In the genomic region with DNA sequence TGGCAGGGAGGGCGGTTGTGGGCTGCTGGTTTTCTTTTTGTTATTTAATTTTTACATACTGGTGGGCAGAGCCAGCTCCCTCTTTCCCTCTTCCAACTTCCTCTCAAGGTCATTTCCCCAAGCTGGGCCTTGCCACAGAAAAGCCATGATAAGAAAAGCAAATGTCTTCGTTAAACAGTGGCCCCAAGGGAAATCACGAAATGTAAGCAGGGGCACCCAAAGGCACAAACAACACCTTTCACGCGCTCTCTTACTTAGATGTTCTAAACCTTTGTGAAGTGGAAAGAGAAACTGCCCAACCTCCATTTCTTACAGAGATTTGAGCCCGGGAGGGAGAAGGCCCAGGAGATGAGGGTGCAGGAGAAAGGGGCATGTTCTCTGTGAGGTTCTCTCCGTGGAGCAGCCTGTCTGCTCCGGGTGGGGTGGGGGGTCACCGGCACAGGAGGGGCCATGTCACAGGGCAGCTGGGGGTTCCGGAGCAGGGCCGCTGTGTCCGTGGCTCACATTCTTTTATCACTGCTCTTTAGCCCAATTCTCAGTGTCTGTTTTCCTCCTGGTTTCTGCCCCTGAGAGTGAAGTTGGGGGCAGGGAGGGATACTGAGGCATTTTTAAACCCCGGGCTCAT, we compare ENCODE assay signal across 1 cellular context.
TF ChIP-seq lines count a peak whose summit lies in the region.

No MANE protein-coding gene starts in this region.

TF ChIP-seq in HepG2, 621 proteins besides CTCF, POLR2A, EP300 and RAD21 (continued from another document):
- no peak for TF ChIP-seq TSC22D2 (CRISPR knock-in tag; IDR thresholded peaks at IDR 0.05; ENCODE audit: borderline replicate concordance)
- TF ChIP-seq AGO2 (optimal IDR thresholded peaks at IDR 0.05; ENCODE audit: low read depth, low read length): no peak
- TF ChIP-seq, protein P1, sequence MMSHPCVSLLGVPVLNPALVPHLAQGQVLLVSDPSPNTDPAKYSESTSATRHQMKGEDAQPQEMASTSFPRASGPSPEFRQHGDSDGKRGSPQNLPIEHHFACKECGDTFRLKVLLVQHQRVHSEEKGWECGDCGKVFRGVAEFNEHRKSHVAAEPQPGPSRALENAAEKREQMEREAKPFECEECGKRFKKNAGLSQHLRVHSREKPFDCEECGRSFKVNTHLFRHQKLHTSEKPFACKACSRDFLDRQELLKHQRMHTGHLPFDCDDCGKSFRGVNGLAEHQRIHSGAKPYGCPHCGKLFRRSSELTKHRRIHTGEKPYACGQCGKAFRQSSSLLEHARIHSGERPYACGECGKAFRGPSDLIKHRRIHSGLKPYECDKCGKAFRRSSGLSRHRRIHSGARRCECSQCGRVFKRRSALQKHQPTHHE (CRISPR knock-in tag; IDR thresholded peaks at IDR 0.05; ENCODE audit: borderline replicate concordance): no peak
- no peak for TF ChIP-seq NFE2L1 (CRISPR knock-in tag; IDR thresholded peaks at IDR 0.05; ENCODE audit: borderline replicate concordance)
- no peak for TF ChIP-seq RAD51 (IDR thresholded peaks at IDR 0.05; ENCODE audit: borderline replicate concordance)
- TF ChIP-seq MTF1 (CRISPR knock-in tag; IDR thresholded peaks at IDR 0.05): no peak
- no peak for TF ChIP-seq FOXP1 (IDR thresholded peaks at IDR 0.05)
- peak; percentile 57 for TF ChIP-seq FOXP1 (CRISPR knock-in tag; IDR thresholded peaks at IDR 0.05)
- TF ChIP-seq, protein P2, sequence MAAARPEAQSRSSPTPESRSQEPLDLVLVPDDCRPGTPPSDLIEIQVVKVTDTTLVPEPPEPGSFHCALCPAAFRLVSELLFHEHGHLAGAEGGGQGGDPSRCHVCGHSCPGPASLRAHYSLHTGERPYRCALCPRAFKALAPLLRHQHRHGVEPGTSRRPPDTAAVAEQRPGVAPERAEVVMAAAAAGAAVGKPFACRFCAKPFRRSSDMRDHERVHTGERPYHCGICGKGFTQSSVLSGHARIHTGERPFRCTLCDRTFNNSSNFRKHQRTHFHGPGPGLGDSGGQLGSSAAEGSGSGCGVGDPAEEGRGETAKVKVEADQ (CRISPR knock-in tag; IDR thresholded peaks at IDR 0.05; ENCODE audit: borderline replicate concordance): no peak
- no peak for TF ChIP-seq ZNF776 (CRISPR knock-in tag; IDR thresholded peaks at IDR 0.05)
- no peak for TF ChIP-seq ZKSCAN8 (CRISPR knock-in tag; IDR thresholded peaks at IDR 0.05; ENCODE audit: borderline replicate concordance)
- TF ChIP-seq MAFF (IDR thresholded peaks at IDR 0.05; ENCODE audit: low read depth, low read length): no peak
- TF ChIP-seq NFIC (IDR thresholded peaks at IDR 0.05; ENCODE audit: low read length): 0 out of 2 replicates have a peak, but pooled peaks have one; percentile 13
- TF ChIP-seq STAG1 (CRISPR knock-in tag; IDR thresholded peaks at IDR 0.05): no peak
- TF ChIP-seq FOXK1 (CRISPR knock-in tag; IDR thresholded peaks at IDR 0.05; ENCODE audit: borderline replicate concordance, low read depth): no peak
- no peak for TF ChIP-seq RARG (CRISPR knock-in tag; IDR thresholded peaks at IDR 0.05; ENCODE audit: low read depth)
- TF ChIP-seq KLF11 (CRISPR knock-in tag; IDR thresholded peaks at IDR 0.05): no peak
- TF ChIP-seq NONO (IDR thresholded peaks at IDR 0.05): no peak
- no peak for TF ChIP-seq NONO (CRISPR knock-in tag; conservative IDR thresholded peaks at IDR 0.05)
- TF ChIP-seq ZNF782 (CRISPR knock-in tag; IDR thresholded peaks at IDR 0.05; ENCODE audit: borderline replicate concordance): no peak
- TF ChIP-seq, protein P3, sequence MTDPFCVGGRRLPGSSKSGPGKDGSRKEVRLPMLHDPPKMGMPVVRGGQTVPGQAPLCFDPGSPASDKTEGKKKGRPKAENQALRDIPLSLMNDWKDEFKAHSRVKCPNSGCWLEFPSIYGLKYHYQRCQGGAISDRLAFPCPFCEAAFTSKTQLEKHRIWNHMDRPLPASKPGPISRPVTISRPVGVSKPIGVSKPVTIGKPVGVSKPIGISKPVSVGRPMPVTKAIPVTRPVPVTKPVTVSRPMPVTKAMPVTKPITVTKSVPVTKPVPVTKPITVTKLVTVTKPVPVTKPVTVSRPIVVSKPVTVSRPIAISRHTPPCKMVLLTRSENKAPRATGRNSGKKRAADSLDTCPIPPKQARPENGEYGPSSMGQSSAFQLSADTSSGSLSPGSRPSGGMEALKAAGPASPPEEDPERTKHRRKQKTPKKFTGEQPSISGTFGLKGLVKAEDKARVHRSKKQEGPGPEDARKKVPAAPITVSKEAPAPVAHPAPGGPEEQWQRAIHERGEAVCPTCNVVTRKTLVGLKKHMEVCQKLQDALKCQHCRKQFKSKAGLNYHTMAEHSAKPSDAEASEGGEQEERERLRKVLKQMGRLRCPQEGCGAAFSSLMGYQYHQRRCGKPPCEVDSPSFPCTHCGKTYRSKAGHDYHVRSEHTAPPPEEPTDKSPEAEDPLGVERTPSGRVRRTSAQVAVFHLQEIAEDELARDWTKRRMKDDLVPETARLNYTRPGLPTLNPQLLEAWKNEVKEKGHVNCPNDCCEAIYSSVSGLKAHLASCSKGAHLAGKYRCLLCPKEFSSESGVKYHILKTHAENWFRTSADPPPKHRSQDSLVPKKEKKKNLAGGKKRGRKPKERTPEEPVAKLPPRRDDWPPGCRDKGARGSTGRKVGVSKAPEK (CRISPR knock-in tag; IDR thresholded peaks at IDR 0.05; ENCODE audit: borderline replicate concordance): no peak
- no peak for TF ChIP-seq DNMT3B (CRISPR knock-in tag; conservative IDR thresholded peaks at IDR 0.05)
- no peak for TF ChIP-seq THYN1 (CRISPR knock-in tag; IDR thresholded peaks at IDR 0.05; ENCODE audit: borderline replicate concordance, low read depth)
- no peak for TF ChIP-seq ELF3 (CRISPR knock-in tag; IDR thresholded peaks at IDR 0.05)
